20 cellular contexts compared by ENCODE assay signal in genomic region chr1:156755527-156755950, GRCh38.
"Had no signal": no experiment of that assay in that cellular context is flagged by ENCODE, and none has a peak within 500 bp of the region (broad histone marks: within the 10 kb centered on the region; RNA-seq: fewer than 3 reads in every experiment).

No MANE protein-coding gene starts in this region.

- H3K27ac Mint-ChIP-seq: activated naive CD4-positive, alpha-beta T cell treated with anti-CD3 and anti-CD28 coated beads, Interleukin-2, amount 50 U/mL, for 72 hours; naive thymus-derived CD4-positive, alpha-beta T cell had no signal

- H3K4me3 ChIP-seq: adrenal gland, dorsolateral prefrontal cortex, ovary, smooth muscle cell, upper lobe of right lung had no signal

- ATAC-seq: activated naive CD4-positive, alpha-beta T cell treated with anti-CD3 and anti-CD28 coated beads, Interleukin-2, amount 50 U/mL, for 72 hours; left lobe of liver; naive thymus-derived CD4-positive, alpha-beta T cell; sciatic nerve; upper lobe of right lung had no signal

- H3K9me3 ChIP-seq: adrenal gland, ovary, upper lobe of right lung had no signal

- H3K27me3 Mint-ChIP-seq: naive thymus-derived CD4-positive, alpha-beta T cell had no signal

- H3K36me3 ChIP-seq: adrenal gland, ovary, upper lobe of right lung had no signal

- DNase-seq: activated CD4-positive, alpha-beta T cell treated with anti-CD3 and anti-CD28 coated beads for 1 hour; activated CD8-positive, alpha-beta memory T cell treated with anti-CD3 and anti-CD28 coated beads for 24 hours; activated CD8-positive, alpha-beta memory T cell treated with anti-CD3 and anti-CD28 coated beads, Interleukin-2, amount 50 U/mL, for 48 hours; activated effector memory CD4-positive, alpha-beta T cell treated with anti-CD3 and anti-CD28 coated beads, Interleukin-2, amount 50 U/mL, for 16 hours; activated T-cell treated with anti-CD3 and anti-CD28 coated beads, Interleukin-2, amount 50 U/mL, for 48 hours; dorsolateral prefrontal cortex; foreskin melanocyte; kidney; mammary epithelial cell; naive thymus-derived CD4-positive, alpha-beta T cell; ovary; stimulated activated CD4-positive, alpha-beta T cell treated with anti-CD3 and anti-CD28 coated beads, Interleukin-4, amount 100 ng/mL, for 1 hour; upper lobe of right lung; WERI-Rb-1 had no signal

- H3K27ac ChIP-seq: adrenal gland, dorsolateral prefrontal cortex, epithelial cell of prostate, ovary, upper lobe of right lung, WERI-Rb-1 had no signal

- H3K27me3 ChIP-seq: adrenal gland, dorsolateral prefrontal cortex, ovary, upper lobe of right lung had no signal

- H3K9me3 Mint-ChIP-seq: activated naive CD4-positive, alpha-beta T cell treated with anti-CD3 and anti-CD28 coated beads, Interleukin-2, amount 50 U/mL, for 72 hours; naive thymus-derived CD4-positive, alpha-beta T cell had no signal
